Comparison of ENCODE assay signal across 16 cellular contexts in the genomic region with DNA sequence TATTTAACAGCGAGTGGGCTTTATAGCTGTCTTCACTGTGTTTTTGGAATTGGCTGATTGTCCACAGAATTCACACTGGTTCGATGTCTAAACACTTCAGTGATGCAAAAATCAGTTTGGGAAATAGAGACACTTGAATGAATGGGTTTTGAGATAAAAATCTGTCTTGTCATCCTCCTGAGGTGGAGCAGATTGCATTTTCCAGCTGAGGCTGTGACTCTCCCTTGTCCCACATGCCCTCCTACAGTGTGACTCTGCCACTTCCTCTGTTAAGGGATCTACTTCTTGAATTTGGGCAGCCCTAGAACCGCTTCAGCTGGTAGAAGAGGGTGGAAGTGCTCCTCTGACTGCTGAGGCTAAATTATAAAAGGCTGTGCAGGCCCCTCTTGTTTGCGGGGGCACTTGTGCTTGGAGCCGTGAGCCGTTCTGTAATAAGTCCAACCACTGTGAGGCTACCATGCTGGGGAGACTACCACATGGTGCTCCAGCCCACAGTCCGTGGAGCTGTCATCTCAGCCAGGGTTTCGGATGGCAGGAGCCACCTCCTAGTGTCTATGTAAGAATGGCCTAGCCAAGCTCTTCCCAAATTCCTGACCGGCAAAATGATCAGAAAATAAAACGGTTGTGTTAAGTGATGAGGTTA.
A peak's percentile ranks its signal among the peaks of the same experiment; 100 is the strongest.
DNase-seq lines count a peak whose midpoint lies in the region; ATAC-seq, FAIRE-seq and TF ChIP-seq lines count a peak whose summit lies in the region.
"Had no signal": no experiment of that assay in that cellular context is flagged by ENCODE, and none has a peak within 500 bp of the region (broad histone marks: within the 10 kb centered on the region; RNA-seq: fewer than 3 reads in every experiment).

No MANE protein-coding gene starts in this region.

- H4K20me1 ChIP-seq in astrocyte (ENCODE audit: insufficient read depth, low read length): no peaks in the 10 kb centered on the region

- WGBS in prostate gland: 88% methylated on average over 10 of the region's 10 CpGs

- H3K27me3 ChIP-seq in astrocyte (ENCODE audit: insufficient read depth, low read length) (no peaks in the 10 kb centered on the region), prostate gland (replicated peaks; ENCODE audit: insufficient read depth) (no peaks in the 10 kb centered on the region)
- no peaks in the 10 kb centered on the region for H3K27me3 ChIP-seq in naive thymus-derived CD4-positive, alpha-beta T cell (ENCODE audit: control insufficient read depth in 2 of 2, insufficient read depth in 2 of 2, low read length in 2 of 2)
- no peaks in the 10 kb centered on the region for H3K27me3 ChIP-seq in CD8-positive, alpha-beta memory T cell (ENCODE audit: insufficient read depth, low read length, poor library complexity, severe bottlenecking)
- H3K27me3 ChIP-seq: body of pancreas, tibial artery had no signal

- H3K79me2 ChIP-seq in astrocyte (ENCODE audit: insufficient read depth, low read length): peaks cover 80% of the 10 kb centered on the region

- peak; percentile 83 for ATAC-seq in naive thymus-derived CD4-positive, alpha-beta T cell
- ATAC-seq: body of pancreas had no signal

- peaks cover 36% of the 10 kb centered on the region for H3K4me1 Mint-ChIP-seq in astrocyte (ENCODE audit: low read depth, unreplicated experiment)
- peaks cover 0 to 5% (median 0%) of the 10 kb centered on the region in 7 donors for H3K4me1 Mint-ChIP-seq in naive thymus-derived CD4-positive, alpha-beta T cell
- H3K4me1 Mint-ChIP-seq in CD8-positive, alpha-beta memory T cell: no peaks in the 10 kb centered on the region

- H3K4me1 ChIP-seq in astrocyte (ENCODE audit: insufficient read depth, low read length): peaks cover 36% of the 10 kb centered on the region
- H3K4me1 ChIP-seq in naive thymus-derived CD4-positive, alpha-beta T cell (ENCODE audit: control insufficient read depth in 2 of 2, insufficient read depth in 2 of 2, low read length in 2 of 2): no peaks in the 10 kb centered on the region
- no peaks in the 10 kb centered on the region for H3K4me1 ChIP-seq in CD8-positive, alpha-beta memory T cell (ENCODE audit: insufficient read depth, low read length)
- H3K4me1 ChIP-seq in prostate gland (replicated peaks): no peaks in the 10 kb centered on the region
- H3K4me1 ChIP-seq: body of pancreas had no signal

- H3K4me3 Mint-ChIP-seq in astrocyte (ENCODE audit: unreplicated experiment): no peak overlapping the region
- H3K4me3 Mint-ChIP-seq in naive thymus-derived CD4-positive, alpha-beta T cell: no peak overlapping the region
- H3K4me3 Mint-ChIP-seq in CD8-positive, alpha-beta memory T cell: no peak overlapping the region

- TF ChIP-seq POLR2A in NB4 (IDR thresholded peaks at IDR 0.05; ENCODE audit: extremely low read depth, insufficient read length) (no peak), prostate gland (IDR thresholded peaks at IDR 0.05) (no peak)

- intact Hi-C loops in naive thymus-derived CD4-positive, alpha-beta T cell (cut with micrococcal nuclease): no loop called here
- intact Hi-C loops in prostate gland (cut with DNase I): no loop called here

- peak; percentile 21 for DNase-seq in EH (ENCODE audit: low read depth)
- peak; percentile 93 for DNase-seq in NB4 (ENCODE audit: low read depth)
- peak; percentile 35 for DNase-seq in astrocyte (ENCODE audit: low read depth)
- no peak for DNase-seq in naive thymus-derived CD4-positive, alpha-beta T cell
- DNase-seq in CD8-positive, alpha-beta memory T cell: no peak
- no peak for DNase-seq in prostate gland (ENCODE audit: low spot score)
- no peak for DNase-seq in SW480 (ENCODE audit: low spot score)
- no peak for DNase-seq in NCI-H2227 (lab: John Stamatoyannopoulos, UW; ENCODE audit: unreplicated experiment)
- DNase-seq: activated naive CD4-positive, alpha-beta T cell treated with Interleukin-2 at 50 U/mL for 16 hours; DMS79; foreskin melanocyte; NCI-H1417 treated with DMSO at 0.1 percent for 48 hours; NCI-H526 treated with DMSO at 0.1 percent for 48 hours; SHP77 treated with DMSO at 0.1 percent for 48 hours; tibial artery had no signal

- H3K36me3 ChIP-seq in astrocyte (ENCODE audit: insufficient read depth, low read length) (no peaks in the 10 kb centered on the region), prostate gland (no peaks in the 10 kb centered on the region)
- no peaks in the 10 kb centered on the region for H3K36me3 ChIP-seq in naive thymus-derived CD4-positive, alpha-beta T cell (ENCODE audit: control insufficient read depth in 2 of 3, insufficient read depth in 3 of 3, low read length in 3 of 3)
- no peaks in the 10 kb centered on the region for H3K36me3 ChIP-seq in CD8-positive, alpha-beta memory T cell (ENCODE audit: insufficient read depth, low read length)
- H3K36me3 ChIP-seq: tibial artery had no signal

- POLR2A ChIA-PET in naive thymus-derived CD4-positive, alpha-beta T cell (lab: Charles Lee): interaction anchor here (0.6 kb wide), 2 partner anchors 120 to 157 kb away, joined by 3 read pairs; no protein-coding TSS in a partner anchor
- POLR2A ChIA-PET in CD8-positive, alpha-beta memory T cell (lab: Charles Lee): no interaction called here

- no peaks in the 10 kb centered on the region for H3K9me3 ChIP-seq in astrocyte (ENCODE audit: insufficient read depth, low read depth, low read length)
- no peaks in the 10 kb centered on the region for H3K9me3 ChIP-seq in naive thymus-derived CD4-positive, alpha-beta T cell (ENCODE audit: control insufficient read depth in 2 of 3, low read length in 3 of 3)
- no peaks in the 10 kb centered on the region for H3K9me3 ChIP-seq in CD8-positive, alpha-beta memory T cell (ENCODE audit: low read length)
- no peaks in the 10 kb centered on the region for H3K9me3 ChIP-seq in prostate gland
- H3K9me3 ChIP-seq: body of pancreas, tibial artery had no signal

- FAIRE-seq in astrocyte (lab: Jason Lieb, UNC): peak; percentile 60

- H3K27ac Mint-ChIP-seq in astrocyte (ENCODE audit: unreplicated experiment): peak overlapping the region; percentile 59
- H3K27ac Mint-ChIP-seq in naive thymus-derived CD4-positive, alpha-beta T cell: no peak overlapping the region
- peak overlapping the region in 2 of 8 donors; percentile 20 to 23 for H3K27ac Mint-ChIP-seq in CD8-positive, alpha-beta memory T cell

- H3K4me3 ChIP-seq in NB4 (ENCODE audit: low read depth, low read length) (no peak overlapping the region), astrocyte (ENCODE audit: insufficient read depth, low read depth, low read length) (no peak overlapping the region), prostate gland (no peak overlapping the region)
- H3K4me3 ChIP-seq in naive thymus-derived CD4-positive, alpha-beta T cell (ENCODE audit: low read length): no peak overlapping the region
- H3K4me3 ChIP-seq in CD8-positive, alpha-beta memory T cell (ENCODE audit: low read length): no peak overlapping the region
- H3K4me3 ChIP-seq: body of pancreas, tibial artery had no signal

- TF ChIP-seq CTCF in NB4 (IDR thresholded peaks at IDR 0.05; ENCODE audit: low read depth, low read length): no peak
- TF ChIP-seq CTCF in astrocyte (IDR thresholded peaks at IDR 0.05; ENCODE audit: insufficient read depth, low read depth, low read length): no peak
- no peak for TF ChIP-seq CTCF in prostate gland (IDR thresholded peaks at IDR 0.05)

- H3K27ac ChIP-seq in astrocyte (ENCODE audit: low read depth, low read length) (peak overlapping the region; percentile 2), prostate gland (no peak overlapping the region)
- H3K27ac ChIP-seq in naive thymus-derived CD4-positive, alpha-beta T cell (ENCODE audit: low read depth, low read length): no peak overlapping the region
- H3K27ac ChIP-seq in CD8-positive, alpha-beta memory T cell (ENCODE audit: low read depth, low read length): no peak overlapping the region
- H3K27ac ChIP-seq: body of pancreas had no signal

- H3K9me3 Mint-ChIP-seq in astrocyte (ENCODE audit: unreplicated experiment): peaks cover 2% of the 10 kb centered on the region
- H3K9me3 Mint-ChIP-seq in naive thymus-derived CD4-positive, alpha-beta T cell: no peaks in the 10 kb centered on the region
- no peaks in the 10 kb centered on the region for H3K9me3 Mint-ChIP-seq in CD8-positive, alpha-beta memory T cell

- no peaks in the 10 kb centered on the region for H3K27me3 Mint-ChIP-seq in astrocyte (ENCODE audit: low read depth, unreplicated experiment)
- H3K27me3 Mint-ChIP-seq in naive thymus-derived CD4-positive, alpha-beta T cell: peaks cover 0 to 10% (median 0%) of the 10 kb centered on the region in 5 donors
- H3K27me3 Mint-ChIP-seq in CD8-positive, alpha-beta memory T cell: no peaks in the 10 kb centered on the region

- CTCF ChIA-PET in naive thymus-derived CD4-positive, alpha-beta T cell (lab: Charles Lee): no interaction called here
- CTCF ChIA-PET in CD8-positive, alpha-beta memory T cell (lab: Charles Lee): no interaction called here

- H3K36me3 Mint-ChIP-seq in astrocyte (ENCODE audit: low read depth, unreplicated experiment): no peaks in the 10 kb centered on the region
- H3K36me3 Mint-ChIP-seq in naive thymus-derived CD4-positive, alpha-beta T cell: no peaks in the 10 kb centered on the region
- H3K36me3 Mint-ChIP-seq in CD8-positive, alpha-beta memory T cell: no peaks in the 10 kb centered on the region

- H3K4me2 ChIP-seq in astrocyte (ENCODE audit: low read length): peak overlapping the region; percentile 8

- H3K9ac ChIP-seq in astrocyte (ENCODE audit: low read length): no peak overlapping the region

- H2AFZ ChIP-seq in astrocyte (ENCODE audit: low read depth, low read length): no peak overlapping the region

Comparison
In these comparisons a context has a peak if more than half of its experiments do, and no peak if none do; other contexts are left out.
1. DNase-seq: peak in EH (single experiment), NB4 (single experiment) and astrocyte (single experiment); none in naive thymus-derived CD4-positive, alpha-beta T cell (0 of 9), CD8-positive, alpha-beta memory T cell (0 of 5), prostate gland (single experiment), SW480 (single experiment) and NCI-H2227 (single experiment).